In the genomic region with DNA sequence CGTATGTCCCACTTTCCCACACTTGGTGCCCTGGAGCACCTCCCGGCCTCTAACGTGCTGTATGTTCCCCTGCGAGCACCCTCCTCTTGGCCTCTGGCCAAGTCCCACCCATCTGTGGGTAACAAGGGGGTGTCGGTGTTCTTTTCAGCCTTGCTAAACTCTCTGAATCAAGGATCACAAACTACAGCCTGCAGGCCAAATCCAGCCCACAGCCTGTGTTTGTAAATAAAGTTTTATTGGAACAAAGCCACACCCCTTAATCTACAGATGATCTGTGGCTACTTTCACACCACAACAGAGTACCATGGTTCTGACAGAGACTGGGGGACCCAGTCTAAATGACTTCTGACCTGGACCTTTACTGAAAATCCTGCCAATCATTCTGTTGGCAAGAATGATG, we compare ENCODE assay signal across 3 cellular contexts. TPM values are rescaled to one million over a fixed set of nuclear protein-coding genes. Genes with fewer than 3 reads are reported as not detected.
"Had no signal": no experiment of that assay in that cellular context is flagged by ENCODE, and none has a peak within 500 bp of the region (broad histone marks: within the 10 kb centered on the region; RNA-seq: fewer than 3 reads in every experiment).

No MANE protein-coding gene starts in this region.

RNA-seq across cellular contexts. Expression of gene ROPN1B, which starts 39.2 kb away (rescaled TPM):
- total RNA-seq: Peyer's patch, SJSA1 had no signal
- polyA plus RNA-seq: SK-N-SH had no signal
